ENCODE assay signal across 8 cellular contexts in genomic region chr4:1113311-1114009, GRCh38. TPM values are rescaled to one million over a fixed set of nuclear protein-coding genes. Genes with fewer than 3 reads are reported as not detected.
DNase-seq lines count a peak whose midpoint lies in the region; ATAC-seq, FAIRE-seq and TF ChIP-seq lines count a peak whose summit lies in the region.

TSS of gene RNF212 (minus strand) at chr4:1113564. CDS start at chr4:1113464, 100 bp downstream.

- H3K4me3 ChIP-seq in heart left ventricle (peak within 1 kb of the TSS in 10 of 12 donors; percentile 11 to 51 (median 43)), smooth muscle cell (peak within 1 kb of the TSS; percentile 60)

- H3K4me1 ChIP-seq in heart left ventricle (peaks cover 0 to 6% (median 0%) of the 10 kb centered on the region in 12 donors), smooth muscle cell (ENCODE audit: low read depth) (no peaks in the 10 kb centered on the region)

- H3K4me2 ChIP-seq in smooth muscle cell: peak within 1 kb of the TSS; percentile 85

- H3K27me3 ChIP-seq in heart left ventricle (peaks cover 5 to 64% (median 29%) of the 10 kb centered on the region in 9 donors), smooth muscle cell (ENCODE audit: low read depth) (peaks cover 48% of the 10 kb centered on the region)

- TF ChIP-seq POLR2A in heart left ventricle (IDR thresholded peaks at IDR 0.05): no peak

- H3K27ac ChIP-seq in heart left ventricle: no peak within 1 kb of the TSS
- no peak within 1 kb of the TSS for H3K27ac ChIP-seq in smooth muscle cell (ENCODE audit: low read depth)

- H3F3A ChIP-seq in smooth muscle cell (ENCODE audit: low read depth): no peaks in the 10 kb centered on the region

- H4K20me1 ChIP-seq in smooth muscle cell (ENCODE audit: low read depth): no peaks in the 10 kb centered on the region

- TF ChIP-seq CTCF in heart left ventricle (IDR thresholded peaks at IDR 0.05) (no peak), smooth muscle cell (IDR thresholded peaks at IDR 0.05; ENCODE audit: borderline replicate concordance, insufficient read depth, poor library complexity, severe bottlenecking) (no peak)

- WGBS in heart left ventricle, 4 donors: 18 to 31% (median 20%) methylated on average over 7 to 71 of the region's 72 CpGs
- WGBS in smooth muscle cell (ENCODE audit: low lambda C conversion rate): 22% methylated on average over 56 of the region's 72 CpGs

- ATAC-seq in heart left ventricle (peak in 2 of 4 donors; percentile 42 to 52), GM21528 (IDR thresholded peaks at IDR 0.05; ENCODE audit: low FRiP score, unreplicated experiment) (no peak)

- no peaks in the 10 kb centered on the region for H3K9me3 ChIP-seq in heart left ventricle
- no peaks in the 10 kb centered on the region for H3K9me3 ChIP-seq in smooth muscle cell (replicated peaks; ENCODE audit: low read depth)

- no peaks in the 10 kb centered on the region for H3K79me2 ChIP-seq in smooth muscle cell (ENCODE audit: low read depth)

- intact Hi-C loops in heart left ventricle (cut with DNase I): no loop called here

- H2AFZ ChIP-seq in smooth muscle cell (ENCODE audit: low read depth): peak within 1 kb of the TSS; percentile 79

- FAIRE-seq in HTR-8/SVneo (lab: Jason Lieb, UNC): no peak

- H3K36me3 ChIP-seq in heart left ventricle (no peaks in the 10 kb centered on the region), smooth muscle cell (ENCODE audit: low read depth) (no peaks in the 10 kb centered on the region)

- DNase-seq in HS-27A (ENCODE audit: low read depth) (peak; percentile 17), heart left ventricle (peak in 1 of 5 donors; percentile 32), smooth muscle cell (lab: John Stamatoyannopoulos, UW; ENCODE audit: unreplicated experiment) (no peak), HTR-8/SVneo (ENCODE audit: insufficient read length, low spot score) (no peak), epidermal melanocyte (ENCODE audit: insufficient read length, low spot score) (no peak), inferior parietal cortex (ENCODE audit: extremely low spot score) (no peak)
- peak; percentile 57 for DNase-seq in activated T-cell treated with anti-CD3 and anti-CD28 coated beads, Interleukin-2, amount 50 U/mL, for 1 hour

- H3K9ac ChIP-seq in smooth muscle cell (ENCODE audit: low read depth): no peak within 1 kb of the TSS

RNA-seq across cellular contexts. Expression of gene RNF212, which starts in this region (rescaled TPM):
- total RNA-seq in heart left ventricle (1 to 10 TPM in 1 of 9 donors, under 1 TPM in 4, not detected in 4; 0.25 to 1.6 (median 0.43) TPM), smooth muscle cell (0.67 and 1.3 TPM in 2 replicates)
- polyA plus RNA-seq in heart left ventricle (under 1 TPM; 0.62 to 0.65 TPM), smooth muscle cell (1.8 and 4.6 TPM in 2 replicates)

Comparison
In these comparisons a context has a peak if more than half of its experiments do, and no peak if none do; other contexts are left out.
1. DNase-seq: peak in HS-27A (single experiment) and activated T-cell treated with anti-CD3 and anti-CD28 coated beads, Interleukin-2, amount 50 U/mL, for 1 hour (single experiment); none in smooth muscle cell (single experiment), HTR-8/SVneo (single experiment), epidermal melanocyte (single experiment) and inferior parietal cortex (single experiment).